ENCODE assay signal across 26 cellular contexts in the genomic region with DNA sequence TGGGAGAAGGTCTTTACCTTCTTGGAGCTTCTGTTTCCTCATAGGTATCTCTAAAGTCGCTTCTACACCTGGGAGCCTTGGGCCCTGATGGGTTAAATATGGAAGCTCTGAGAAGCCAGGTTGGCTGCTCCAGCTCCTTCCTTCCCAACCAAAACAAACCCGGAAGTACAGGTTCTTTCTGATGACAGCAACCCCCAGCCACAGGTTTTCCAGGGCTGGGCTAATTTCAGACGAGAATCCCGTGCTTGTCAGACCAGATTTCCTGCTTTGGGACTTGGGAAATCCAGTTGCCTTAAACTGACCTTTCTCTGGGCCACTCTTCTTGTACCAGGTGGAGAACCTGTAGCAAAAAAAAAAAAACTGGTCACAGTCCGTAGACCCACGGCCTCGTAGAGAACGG. TPM values are rescaled to one million over a fixed set of nuclear protein-coding genes. Genes with fewer than 3 reads are reported as not detected.
DNase-seq lines count a peak whose midpoint lies in the region; ATAC-seq, FAIRE-seq and TF ChIP-seq lines count a peak whose summit lies in the region.
"Had no signal": no experiment of that assay in that cellular context is flagged by ENCODE, and none has a peak within 500 bp of the region (broad histone marks: within the 10 kb centered on the region; RNA-seq: fewer than 3 reads in every experiment).

No MANE protein-coding gene starts in this region.

- DNase-seq in HepG2 (ENCODE audit: low spot score) (peak; percentile 64), right lobe of liver (no peak), epithelial cell of esophagus (ENCODE audit: low read depth) (peak; percentile 67), mucosa of gallbladder (ENCODE audit: low spot score) (peak; percentile 23), GOT3 (lab: John Stamatoyannopoulos, UW) (no peak), superior temporal gyrus (ENCODE audit: extremely low spot score) (no peak), cerebellar nuclear complex (lab: John Stamatoyannopoulos, UW) (no peak)
- no peak for DNase-seq in activated T-helper 2 cell treated with anti-CD3 and anti-CD28 coated beads, Interferon-gamma antibody, Interleukin-2, Interleukin-4, amounts not matched to agents 10 μg/mL and 5 μg/mL and 100 μg/mL, durations not matched to agents 14 hours and 24 hours and 36 hours (ENCODE audit: low spot score)
- DNase-seq: ACHN; activated CD4-positive, alpha-beta T cell treated with anti-CD3 and anti-CD28 coated beads for 48 hours; erythroblast; hippocampal formation; NCI-H1092; NCI-H2081; transverse colon had no signal

- H3K9me3 ChIP-seq in HepG2 (ENCODE audit: low read length) (no peaks in the 10 kb centered on the region), right lobe of liver (no peaks in the 10 kb centered on the region)
- H3K9me3 ChIP-seq: ascending aorta, BLaER1, right atrium auricular region, SJSA1, transverse colon had no signal

- H3K27ac Mint-ChIP-seq in activated T-helper 2 cell treated with anti-CD3 and anti-CD28 coated beads, Interferon-gamma antibody, Interleukin-2, Interleukin-4, amounts not matched to agents 10 μg/mL and 5 μg/mL and 100 μg/mL, durations not matched to agents 14 hours and 24 hours and 36 hours = no peak overlapping the region
- H3K27ac Mint-ChIP-seq: activated naive CD8-positive, alpha-beta T cell; stimulated activated naive CD8-positive, alpha-beta T cell treated with anti-CD3 and anti-CD28 coated beads, Interleukin-15, Interleukin-2, amounts not matched to agents 100 ng/mL and 50 ng/mL, for 24 hours; T-helper 1 cell treated with Interleukin-12 subunit alpha and Interleukin-12 subunit beta and Interleukin-4 antibody, amounts not matched to agents 30 μg/mL and 1 μg/mL, for 36 hours had no signal

- TF ChIP-seq POLR2A in HepG2 (IDR thresholded peaks at IDR 0.05; ENCODE audit: insufficient read depth in 1 of 2, low read depth in 2 of 2, low read length in 2 of 2) (no peak), right lobe of liver (IDR thresholded peaks at IDR 0.05) (no peak)

- H3K4me1 ChIP-seq in HepG2 (ENCODE audit: insufficient read depth, low read length) (peaks cover 34% of the 10 kb centered on the region), right lobe of liver (no peaks in the 10 kb centered on the region)
- H3K4me1 ChIP-seq: ascending aorta, BLaER1, right atrium auricular region, SJSA1, transverse colon had no signal

- TF ChIP-seq RAD21 in HepG2 (CRISPR knock-in tag; IDR thresholded peaks at IDR 0.05) = no peak

- no peaks in the 10 kb centered on the region for H3K9me3 Mint-ChIP-seq in activated T-helper 2 cell treated with anti-CD3 and anti-CD28 coated beads, Interferon-gamma antibody, Interleukin-2, Interleukin-4, amounts not matched to agents 10 μg/mL and 5 μg/mL and 100 μg/mL, durations not matched to agents 14 hours and 24 hours and 36 hours
- H3K9me3 Mint-ChIP-seq: stimulated activated naive CD8-positive, alpha-beta T cell treated with anti-CD3 and anti-CD28 coated beads, Interleukin-15, Interleukin-2, amounts not matched to agents 100 ng/mL and 50 ng/mL, for 24 hours; T-helper 1 cell treated with Interleukin-12 subunit alpha and Interleukin-12 subunit beta and Interleukin-4 antibody, amounts not matched to agents 30 μg/mL and 1 μg/mL, for 36 hours had no signal

- peak; percentile 26 for FAIRE-seq in HepG2 (lab: Jason Lieb, UNC)
- FAIRE-seq: D721Med, frontal cortex, G401.6, GM18507 had no signal

- CTCF ChIA-PET in HepG2 (lab: Yijun Ruan, JAX; ENCODE audit: low intra/inter-chr PET ratio, low total read pairs) = no interaction called here

- H3K4me3 Mint-ChIP-seq in activated T-helper 2 cell treated with anti-CD3 and anti-CD28 coated beads, Interferon-gamma antibody, Interleukin-2, Interleukin-4, amounts not matched to agents 10 μg/mL and 5 μg/mL and 100 μg/mL, durations not matched to agents 14 hours and 24 hours and 36 hours (ENCODE audit: low read depth) = no peak overlapping the region
- H3K4me3 Mint-ChIP-seq: activated naive CD8-positive, alpha-beta T cell; stimulated activated naive CD8-positive, alpha-beta T cell treated with anti-CD3 and anti-CD28 coated beads, Interleukin-15, Interleukin-2, amounts not matched to agents 100 ng/mL and 50 ng/mL, for 24 hours; T-helper 1 cell treated with Interleukin-12 subunit alpha and Interleukin-12 subunit beta and Interleukin-4 antibody, amounts not matched to agents 30 μg/mL and 1 μg/mL, for 36 hours had no signal

- peak overlapping the region; percentile 96 for H2AFZ ChIP-seq in HepG2 (ENCODE audit: low read length)

- H3K9ac ChIP-seq in HepG2 (ENCODE audit: insufficient read depth, low read depth, low read length) = peak overlapping the region; percentile 51; the same call in 1 of the 2 replicates
- H3K9ac ChIP-seq: BLaER1 had no signal

- H3K4me2 ChIP-seq in HepG2 (ENCODE audit: low read depth, low read length) = peak overlapping the region; percentile 81
- H3K4me2 ChIP-seq: BLaER1 had no signal

- no peaks in the 10 kb centered on the region for H3K27me3 ChIP-seq in HepG2 (ENCODE audit: control insufficient read depth in 1 of 2, insufficient read depth in 2 of 2, low read length in 2 of 2)
- no peaks in the 10 kb centered on the region for H3K27me3 ChIP-seq in right lobe of liver
- H3K27me3 ChIP-seq: ascending aorta, BLaER1, right atrium auricular region, SJSA1, transverse colon had no signal

- no peaks in the 10 kb centered on the region for H3K36me3 ChIP-seq in HepG2 (replicated peaks in 1 of 2; ENCODE audit: control insufficient read depth in 1 of 2, insufficient read depth in 2 of 2, low read length in 2 of 2)
- H3K36me3 ChIP-seq in right lobe of liver = no peaks in the 10 kb centered on the region
- H3K36me3 ChIP-seq: ascending aorta, BLaER1, right atrium auricular region, SJSA1, transverse colon had no signal

- ATAC-seq in HepG2 (peak; percentile 78), right lobe of liver (no peak)

- H3K27ac ChIP-seq in HepG2 (ENCODE audit: extremely low read length, insufficient read depth, low read length) (no peak overlapping the region), right lobe of liver (no peak overlapping the region)
- H3K27ac ChIP-seq: ascending aorta, BLaER1, right atrium auricular region, SJSA1, transverse colon had no signal

- intact Hi-C loops in HepG2 (cut with micrococcal nuclease; ENCODE audit: unreplicated experiment) = no loop called here
- intact Hi-C loops in right lobe of liver (cut with DNase I) = no loop called here
- intact Hi-C loops in activated T-helper 2 cell treated with anti-CD3 and anti-CD28 coated beads, Interferon-gamma antibody, Interleukin-2, Interleukin-4, amounts not matched to agents 10 μg/mL and 5 μg/mL and 100 μg/mL, durations not matched to agents 14 hours and 24 hours and 36 hours (cut with micrococcal nuclease) = no loop called here

- 6% methylated on average over 8 of the region's 8 CpGs for WGBS in HepG2 (ENCODE audit: low lambda C conversion rate)
- WGBS in right lobe of liver (ENCODE audit: insufficient coverage, low coverage, low lambda C conversion rate, missing lambda C conversion rate) = 41% methylated on average over 5 of the region's 8 CpGs

- H3K27me3 Mint-ChIP-seq in activated T-helper 2 cell treated with anti-CD3 and anti-CD28 coated beads, Interferon-gamma antibody, Interleukin-2, Interleukin-4, amounts not matched to agents 10 μg/mL and 5 μg/mL and 100 μg/mL, durations not matched to agents 14 hours and 24 hours and 36 hours (ENCODE audit: low read depth) = peaks cover 6% of the 10 kb centered on the region
- H3K27me3 Mint-ChIP-seq: stimulated activated naive CD8-positive, alpha-beta T cell treated with anti-CD3 and anti-CD28 coated beads, Interleukin-15, Interleukin-2, amounts not matched to agents 100 ng/mL and 50 ng/mL, for 24 hours had no signal

- H3K4me1 Mint-ChIP-seq in activated T-helper 2 cell treated with anti-CD3 and anti-CD28 coated beads, Interferon-gamma antibody, Interleukin-2, Interleukin-4, amounts not matched to agents 10 μg/mL and 5 μg/mL and 100 μg/mL, durations not matched to agents 14 hours and 24 hours and 36 hours (ENCODE audit: low read depth) = peaks cover 2% of the 10 kb centered on the region

- H4K20me1 ChIP-seq in HepG2 (ENCODE audit: insufficient read depth, low read length) = no peaks in the 10 kb centered on the region
- H4K20me1 ChIP-seq: BLaER1 had no signal

- no peak for TF ChIP-seq CTCF in HepG2 (CRISPR knock-in tag; IDR thresholded peaks at IDR 0.05)
- no peak for TF ChIP-seq CTCF in right lobe of liver (IDR thresholded peaks at IDR 0.05)
- no peak for TF ChIP-seq CTCF in epithelial cell of esophagus (IDR thresholded peaks at IDR 0.05; ENCODE audit: insufficient read depth, low read depth, low read length, missing control alignments)

- TF ChIP-seq EP300 in HepG2 (IDR thresholded peaks at IDR 0.05; ENCODE audit: low read depth in 2 of 2, low read length in 2 of 2) = no peak
- no peak for TF ChIP-seq EP300 in HepG2 (CRISPR knock-in tag; IDR thresholded peaks at IDR 0.05; ENCODE audit: borderline replicate concordance)

- POLR2A ChIA-PET in HepG2 (lab: Yijun Ruan, JAX) = interaction anchor here (0.8 to 3.4 kb wide), 8 partner anchors 19 to 377 kb away, joined by 3 to 50 read pairs (median 4); partner anchors contain the start of genes EP300 and RBX1

- no peaks in the 10 kb centered on the region for H3K79me2 ChIP-seq in HepG2 (ENCODE audit: insufficient read depth, low read length)

- no peaks in the 10 kb centered on the region for H3K36me3 Mint-ChIP-seq in activated T-helper 2 cell treated with anti-CD3 and anti-CD28 coated beads, Interferon-gamma antibody, Interleukin-2, Interleukin-4, amounts not matched to agents 10 μg/mL and 5 μg/mL and 100 μg/mL, durations not matched to agents 14 hours and 24 hours and 36 hours (ENCODE audit: low read depth)
- H3K36me3 Mint-ChIP-seq: activated naive CD8-positive, alpha-beta T cell had no signal

- H3K4me3 ChIP-seq in HepG2 (replicated peaks in 1 of 3; ENCODE audit: insufficient read depth in 1 of 3, low read depth in 2 of 3, low read length in 3 of 3) (peak overlapping the region; percentile 11 to 41 (median 38); a peak in 5 of 6 replicates), right lobe of liver (no peak overlapping the region), epithelial cell of esophagus (ENCODE audit: low read length) (no peak overlapping the region)
- H3K4me3 ChIP-seq: ascending aorta, BLaER1, right atrium auricular region, SJSA1, transverse colon had no signal

- in situ Hi-C loops in HepG2 (cut with HindIII; ENCODE audit: extremely low pct_ligation_motif_present, low pct_unique_long_range_greater_than_20kb) = no loop called here

- no TSS peak for BruUV-seq in HepG2 (replicated peaks; lab: Mats Ljungman, UMichigan)

RNA-seq across cellular contexts. Expression of gene RBX1, which starts 51.9 kb away (rescaled TPM):
- total RNA-seq in HepG2 (2016; rRNA removed; fragmentation: Illumina TruSeq; extraction: Trizol) (84.9 and 111 TPM in 2 replicates), right lobe of liver (10 to 100 TPM; 14.2 to 24.3 (median 17.4) TPM), mucosa of gallbladder (39.9 TPM)
- total RNA-seq in HepG2 (2016; cell fraction: cytosol; rRNA removed; fragmentation: Illumina TruSeq; extraction: Trizol; ENCODE audit: low read depth) = 28.8 and 30.5 TPM in 2 replicates
- 85.7 and 124 TPM in 2 replicates for total RNA-seq in HepG2 (2016; cell fraction: insoluble cytoplasmic fraction; rRNA removed; fragmentation: Illumina TruSeq; extraction: Trizol)
- total RNA-seq in HepG2 (2016; cell fraction: membrane; rRNA removed; fragmentation: Illumina TruSeq; extraction: Trizol) = 31.2 and 31.8 TPM in 2 replicates
- total RNA-seq in HepG2 (2016; cell fraction: nucleus; rRNA removed; fragmentation: Illumina TruSeq; extraction: Trizol) = 34.2 and 34.9 TPM in 2 replicates
- 71.3 and 90.2 TPM in 2 replicates for polyA plus RNA-seq in HepG2 (2011; rRNA removed)
- polyA plus RNA-seq in HepG2 (2011; cell fraction: cytosol; rRNA removed) = 57.8 and 70.1 TPM in 2 replicates
- polyA plus RNA-seq in HepG2 (2011; cell fraction: nucleus; rRNA removed) = 20.8 and 24.2 TPM in 2 replicates
- polyA plus RNA-seq in HepG2 (2012) = 53.7 and 69.9 TPM in 2 replicates
- polyA plus RNA-seq in HepG2 (2016; cell fraction: cytosol; fragmentation: Illumina TruSeq; extraction: Trizol; ENCODE audit: low read depth) = 20.8 and 22.7 TPM in 2 replicates
- 97.4 and 107 TPM in 2 replicates for polyA plus RNA-seq in HepG2 (2016; cell fraction: insoluble cytoplasmic fraction; fragmentation: Illumina TruSeq; extraction: Trizol; ENCODE audit: low read depth)
- polyA plus RNA-seq in HepG2 (2016; cell fraction: membrane; fragmentation: Illumina TruSeq; extraction: Trizol; ENCODE audit: low read depth) = 23.8 and 25.0 TPM in 2 replicates
- 56.1 and 56.3 TPM in 2 replicates for polyA plus RNA-seq in HepG2 (2016; cell fraction: nucleus; fragmentation: Illumina TruSeq; extraction: Trizol; ENCODE audit: insufficient read depth, low read depth)
- 15.9 and 16.0 TPM in 2 replicates for polyA minus RNA-seq in HepG2 (2011; rRNA and poly(A)+ RNA removed; ENCODE audit: low replicate concordance)
- 8.1 and 9.1 TPM in 2 replicates for polyA minus RNA-seq in HepG2 (2011; cell fraction: cytosol; rRNA and poly(A)+ RNA removed)
- 16.2 and 23.4 TPM in 2 replicates for polyA minus RNA-seq in HepG2 (2011; cell fraction: nucleus; rRNA and poly(A)+ RNA removed)
- total RNA-seq in activated T-helper 2 cell treated with anti-CD3 and anti-CD28 coated beads, Interferon-gamma antibody, Interleukin-2, Interleukin-4, amounts not matched to agents 10 μg/mL and 5 μg/mL and 100 μg/mL, durations not matched to agents 14 hours and 24 hours and 36 hours = 103 and 110 TPM in 2 replicates

Comparison
In these comparisons a context has a peak if more than half of its experiments do, and no peak if none do; other contexts are left out.
1. DNase-seq: peak in HepG2 (single experiment), epithelial cell of esophagus (single experiment) and mucosa of gallbladder (single experiment); none in right lobe of liver (0 of 3), GOT3 (single experiment), superior temporal gyrus (single experiment), cerebellar nuclear complex (0 of 2) and activated T-helper 2 cell treated with anti-CD3 and anti-CD28 coated beads, Interferon-gamma antibody, Interleukin-2, Interleukin-4, amounts not matched to agents 10 μg/mL and 5 μg/mL and 100 μg/mL, durations not matched to agents 14 hours and 24 hours and 36 hours (single experiment).
2. H3K4me3 ChIP-seq: peak in HepG2 (3 of 3); none in right lobe of liver (0 of 3) and epithelial cell of esophagus (single experiment).